Comparison of ENCODE assay signal across 21 cellular contexts in the genomic region with DNA sequence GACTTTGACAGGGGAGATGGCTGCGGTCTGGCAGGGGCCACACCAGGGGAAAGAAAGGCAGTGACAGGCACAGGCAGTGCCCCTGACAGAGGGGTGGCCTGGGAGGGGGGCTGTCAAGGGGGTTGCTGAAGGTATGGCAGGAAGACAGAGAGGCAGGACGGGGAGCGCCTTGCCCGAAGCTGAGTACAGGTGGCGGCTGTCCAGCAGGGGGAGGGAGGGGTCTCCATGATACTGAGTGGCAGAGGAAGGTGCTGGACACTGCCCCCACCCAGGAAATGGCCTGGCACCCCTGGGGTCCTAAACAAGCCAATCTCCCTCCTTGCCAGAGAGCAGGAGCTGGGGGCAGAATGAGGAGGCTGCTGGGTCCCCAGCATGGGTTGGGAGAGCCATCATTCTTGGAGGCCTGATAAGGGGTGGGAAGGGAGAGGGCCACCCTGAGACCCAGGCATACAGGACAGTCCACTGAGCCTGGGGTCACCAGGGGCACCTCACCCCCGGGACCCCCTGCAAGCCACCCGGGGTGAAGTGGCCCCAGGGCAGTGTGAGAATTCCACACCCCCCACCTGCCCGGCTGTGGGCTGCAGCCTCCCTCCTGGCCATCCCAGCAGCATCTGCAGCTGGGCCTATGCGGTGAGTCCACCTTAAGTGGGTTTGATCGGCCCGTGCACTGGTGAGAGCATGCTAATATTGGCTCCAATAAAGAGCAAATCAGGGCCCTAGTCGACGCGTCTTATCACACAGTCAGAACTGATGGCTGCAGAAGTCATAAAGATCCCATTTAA.
A peak's percentile ranks its signal among the peaks of the same experiment; 100 is the strongest.
DNase-seq lines count a peak whose midpoint lies in the region; ATAC-seq and TF ChIP-seq lines count a peak whose summit lies in the region.
"Had no signal": no experiment of that assay in that cellular context is flagged by ENCODE, and none has a peak within 500 bp of the region (broad histone marks: within the 10 kb centered on the region; RNA-seq: fewer than 3 reads in every experiment).

No MANE protein-coding gene starts in this region.

- no peak overlapping the region for H3K27ac ChIP-seq in right atrium auricular region
- H3K27ac ChIP-seq in endodermal cell (ENCODE audit: low read depth, low read length): no peak overlapping the region
- H3K27ac ChIP-seq: 22Rv1, SJSA1 had no signal

- DNase-seq in Right ventricle myocardium inferior (ENCODE audit: missing footprints) (peak; percentile 52), right atrium auricular region (ENCODE audit: low spot score) (no peak), endodermal cell (peak; percentile 55), neural crest cell (ENCODE audit: low read depth, low spot score) (no peak), iPS-NIHi7 (ENCODE audit: extremely low spot score) (no peak), nephron progenitor cell (no peak), NCI-H748 (lab: John Stamatoyannopoulos, UW; ENCODE audit: unreplicated experiment) (no peak)
- DNase-seq: DMS79 treated with DMSO at 0.1 percent for 48 hours, KG1, NCI-H1436, NCI-H2029, NCI-H2171, NCI-H446, NCI-H748 treated with DMSO at 0.1 percent for 48 hours, RPMI8226 had no signal

- H3K4me1 Mint-ChIP-seq in endodermal cell (peaks cover 18% of the 10 kb centered on the region), neural crest cell (peaks cover 14% of the 10 kb centered on the region), nephron progenitor cell (peaks cover 43% of the 10 kb centered on the region)
- H3K4me1 Mint-ChIP-seq: B cell had no signal

- intact Hi-C loops in Right ventricle myocardium inferior (cut with DNase I): no loop called here

- no peak for ATAC-seq in Right ventricle myocardium inferior
- no peak for ATAC-seq in esophagus mucosa
- ATAC-seq: CD8-positive, alpha-beta T cell; HCT116 had no signal

- TF ChIP-seq CTCF in right atrium auricular region (IDR thresholded peaks at IDR 0.05) (no peak), endodermal cell (conservative IDR thresholded peaks at IDR 0.05) (peak; percentile 42), neural crest cell (conservative IDR thresholded peaks at IDR 0.05) (no peak), nephron progenitor cell (IDR thresholded peaks at IDR 0.05) (no peak)

- H3K9me3 Mint-ChIP-seq in endodermal cell: peaks cover 3% of the 10 kb centered on the region
- H3K9me3 Mint-ChIP-seq in neural crest cell: no peaks in the 10 kb centered on the region
- H3K9me3 Mint-ChIP-seq in nephron progenitor cell: no peaks in the 10 kb centered on the region
- H3K9me3 Mint-ChIP-seq: CD8-positive, alpha-beta T cell had no signal

- 90 to 91% methylated on average over 8 to 14 of the region's 14 CpGs for WGBS in endodermal cell (ENCODE audit: insufficient coverage in 1 of 2, insufficient read length in 1 of 2), 2 experiments

- H3K4me1 ChIP-seq in right atrium auricular region: peaks cover 0 to 22% of the 10 kb centered on the region in 2 donors
- peaks cover 7% of the 10 kb centered on the region for H3K4me1 ChIP-seq in endodermal cell (ENCODE audit: control insufficient read depth, insufficient read depth, low read length)

- peaks cover 2% of the 10 kb centered on the region for H3K27me3 Mint-ChIP-seq in endodermal cell (ENCODE audit: insufficient read depth)
- H3K27me3 Mint-ChIP-seq in neural crest cell (ENCODE audit: low read depth): peaks cover 22% of the 10 kb centered on the region
- H3K27me3 Mint-ChIP-seq in nephron progenitor cell (ENCODE audit: low read depth, poor library complexity): peaks cover 34% of the 10 kb centered on the region
- H3K27me3 Mint-ChIP-seq: B cell had no signal

- H3K9me3 ChIP-seq in right atrium auricular region (no peaks in the 10 kb centered on the region), endodermal cell (ENCODE audit: control insufficient read depth, low read length) (no peaks in the 10 kb centered on the region)
- H3K9me3 ChIP-seq: SJSA1 had no signal

- H3K27me3 ChIP-seq in right atrium auricular region: no peaks in the 10 kb centered on the region
- peaks cover 13% of the 10 kb centered on the region for H3K27me3 ChIP-seq in endodermal cell (ENCODE audit: control insufficient read depth, insufficient read depth, low read length, poor library complexity, severe bottlenecking)
- H3K27me3 ChIP-seq: SJSA1 had no signal

- no peak overlapping the region for H3K4me3 ChIP-seq in right atrium auricular region
- H3K4me3 ChIP-seq in endodermal cell (ENCODE audit: low read length): no peak overlapping the region
- H3K4me3 ChIP-seq: SJSA1 had no signal

- H3K36me3 ChIP-seq in right atrium auricular region (no peaks in the 10 kb centered on the region), endodermal cell (ENCODE audit: control insufficient read depth, insufficient read depth, low read length) (no peaks in the 10 kb centered on the region)
- H3K36me3 ChIP-seq: SJSA1 had no signal

- no peak overlapping the region for H3K4me3 Mint-ChIP-seq in endodermal cell
- no peak overlapping the region for H3K4me3 Mint-ChIP-seq in neural crest cell
- H3K4me3 Mint-ChIP-seq in nephron progenitor cell: no peak overlapping the region
- H3K4me3 Mint-ChIP-seq: B cell; CD8-positive, alpha-beta T cell had no signal

- H3K36me3 Mint-ChIP-seq in endodermal cell (ENCODE audit: low read depth) (no peaks in the 10 kb centered on the region), neural crest cell (ENCODE audit: low read depth) (no peaks in the 10 kb centered on the region), nephron progenitor cell (ENCODE audit: low read depth) (no peaks in the 10 kb centered on the region)
- H3K36me3 Mint-ChIP-seq: CD8-positive, alpha-beta T cell had no signal

- H3K9ac ChIP-seq in endodermal cell (ENCODE audit: extremely low read depth, low read length, poor library complexity, severe bottlenecking): no peak overlapping the region

- H3K27ac Mint-ChIP-seq in endodermal cell (no peak overlapping the region), neural crest cell (ENCODE audit: unreplicated experiment) (peak overlapping the region; percentile 35), nephron progenitor cell (no peak overlapping the region)
- H3K27ac Mint-ChIP-seq: B cell; CD8-positive, alpha-beta T cell had no signal

Comparison
In these comparisons a context has a peak if more than half of its experiments do, and no peak if none do; other contexts are left out.
1. DNase-seq: peak in Right ventricle myocardium inferior (single experiment) and endodermal cell (single experiment); none in right atrium auricular region (single experiment), neural crest cell (single experiment), iPS-NIHi7 (single experiment), nephron progenitor cell (single experiment) and NCI-H748 (single experiment).